In the genomic region with DNA sequence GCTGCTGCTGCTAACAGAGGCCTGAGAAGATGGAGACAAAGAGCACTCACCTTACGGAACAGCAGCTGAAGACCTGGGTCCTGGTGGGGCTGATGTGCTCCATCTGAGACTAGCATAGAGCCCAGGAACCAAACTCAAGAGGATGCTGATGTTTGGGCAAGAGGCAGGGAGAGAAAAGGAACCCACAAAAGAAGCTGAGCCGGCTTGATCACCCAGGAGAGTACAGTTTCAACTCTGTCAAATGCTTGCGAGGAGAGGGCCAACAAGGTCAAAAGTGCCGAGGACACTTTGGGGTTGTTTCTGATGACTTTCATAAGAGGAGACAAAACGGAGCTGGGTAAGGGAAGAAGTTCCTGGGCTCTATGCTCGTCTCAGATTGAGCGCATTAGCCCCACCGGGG, we compare ENCODE assay signal across 21 cellular contexts. TPM values are rescaled to one million over a fixed set of nuclear protein-coding genes. Genes with fewer than 3 reads are reported as not detected.
DNase-seq lines count a peak whose midpoint lies in the region; ATAC-seq and TF ChIP-seq lines count a peak whose summit lies in the region.
"Had no signal": no experiment of that assay in that cellular context is flagged by ENCODE, and none has a peak within 500 bp of the region (broad histone marks: within the 10 kb centered on the region; RNA-seq: fewer than 3 reads in every experiment).

No MANE protein-coding gene starts in this region.

- intact Hi-C loops in Panc1 (cut with micrococcal nuclease; ENCODE audit: unreplicated experiment) (no loop called here), sigmoid colon (cut with DNase I) (no loop called here)

- peaks cover 0 to 3% of the 10 kb centered on the region in 2 donors for H3K4me1 Mint-ChIP-seq in natural killer cell treated with Interleukin-12 subunit alpha and Interleukin-12 subunit beta and Interleukin-15 and Interleukin-18, amount 100 ng/mL, for 72 hours (ENCODE audit: low read depth in 2 of 2)
- H3K4me1 Mint-ChIP-seq: activated B cell treated with CpG ODN at 0.5 μM for 24 hours; CD14-positive monocyte; stimulated activated memory B cell treated with anti-CD40 and anti-IgM and Interleukin-4, amounts not matched to agents 10 μg/mL and 1 μg/mL and 100 μg/mL, for 72 hours had no signal

- no peak overlapping the region for H3K4me3 Mint-ChIP-seq in natural killer cell treated with Interleukin-12 subunit alpha and Interleukin-12 subunit beta and Interleukin-15 and Interleukin-18, amount 100 ng/mL, for 72 hours
- H3K4me3 Mint-ChIP-seq: activated B cell treated with CpG ODN at 0.5 μM for 24 hours; activated CD8-positive, alpha-beta T cell treated with anti-CD3 and anti-CD28 coated beads for 36 hours; activated T-cell treated with anti-CD3 and anti-CD28 coated beads, Interleukin-2, amount 50 U/mL, for 24 hours; CD14-positive monocyte; stimulated activated memory B cell treated with anti-CD40 and anti-IgM and Interleukin-4, amounts not matched to agents 10 μg/mL and 1 μg/mL and 100 μg/mL, for 72 hours; T-helper 2 cell treated with Interferon-gamma antibody and Interleukin-4, amounts not matched to agents 5 μg/mL and 100 μg/mL, for 36 hours had no signal

- H3K4me1 ChIP-seq in Panc1 (ENCODE audit: control insufficient read depth, insufficient read depth, low read length) (peaks cover 18% of the 10 kb centered on the region), fibroblast of lung (ENCODE audit: control insufficient read depth, extremely low read depth, insufficient read depth, low read length) (peaks cover 8% of the 10 kb centered on the region), sigmoid colon (peaks cover 0 to 93% (median 91%) of the 10 kb centered on the region in 4 donors)
- H3K4me1 ChIP-seq: upper lobe of right lung had no signal

- H4K20me1 ChIP-seq in fibroblast of lung (ENCODE audit: control insufficient read depth, extremely low read depth, insufficient read depth, low read length): no peaks in the 10 kb centered on the region

- POLR2A ChIA-PET in Panc1 (lab: Charles Lee): interaction anchor here (0.5 kb wide), 1 partner anchor 1592 kb away, joined by 3 read pairs; no protein-coding TSS in a partner anchor

- H3K27ac Mint-ChIP-seq in natural killer cell treated with Interleukin-12 subunit alpha and Interleukin-12 subunit beta and Interleukin-15 and Interleukin-18, amount 100 ng/mL, for 72 hours: no peak overlapping the region
- H3K27ac Mint-ChIP-seq: activated B cell treated with CpG ODN at 0.5 μM for 24 hours; activated CD8-positive, alpha-beta T cell treated with anti-CD3 and anti-CD28 coated beads for 36 hours; activated T-cell treated with anti-CD3 and anti-CD28 coated beads, Interleukin-2, amount 50 U/mL, for 24 hours; CD14-positive monocyte; stimulated activated memory B cell treated with anti-CD40 and anti-IgM and Interleukin-4, amounts not matched to agents 10 μg/mL and 1 μg/mL and 100 μg/mL, for 72 hours; T-helper 2 cell treated with Interferon-gamma antibody and Interleukin-4, amounts not matched to agents 5 μg/mL and 100 μg/mL, for 36 hours had no signal

- H3K27me3 Mint-ChIP-seq in natural killer cell treated with Interleukin-12 subunit alpha and Interleukin-12 subunit beta and Interleukin-15 and Interleukin-18, amount 100 ng/mL, for 72 hours: peaks cover 0 to 3% of the 10 kb centered on the region in 2 donors
- H3K27me3 Mint-ChIP-seq: activated CD8-positive, alpha-beta T cell treated with anti-CD3 and anti-CD28 coated beads for 36 hours; stimulated activated memory B cell treated with anti-CD40 and anti-IgM and Interleukin-4, amounts not matched to agents 10 μg/mL and 1 μg/mL and 100 μg/mL, for 72 hours had no signal

- H3K79me2 ChIP-seq in fibroblast of lung (ENCODE audit: control insufficient read depth, insufficient read depth, low read length): no peaks in the 10 kb centered on the region

- no peaks in the 10 kb centered on the region for H3K9me3 Mint-ChIP-seq in natural killer cell treated with Interleukin-12 subunit alpha and Interleukin-12 subunit beta and Interleukin-15 and Interleukin-18, amount 100 ng/mL, for 72 hours
- H3K9me3 Mint-ChIP-seq: activated B cell treated with CpG ODN at 0.5 μM for 24 hours; activated CD8-positive, alpha-beta T cell treated with anti-CD3 and anti-CD28 coated beads for 36 hours; activated T-cell treated with anti-CD3 and anti-CD28 coated beads, Interleukin-2, amount 50 U/mL, for 24 hours; CD14-positive monocyte; stimulated activated memory B cell treated with anti-CD40 and anti-IgM and Interleukin-4, amounts not matched to agents 10 μg/mL and 1 μg/mL and 100 μg/mL, for 72 hours; T-helper 2 cell treated with Interferon-gamma antibody and Interleukin-4, amounts not matched to agents 5 μg/mL and 100 μg/mL, for 36 hours had no signal

- no peak for TF ChIP-seq EP300 in sigmoid colon (IDR thresholded peaks at IDR 0.05)

- CTCF ChIA-PET in Panc1 (lab: Charles Lee): no interaction called here

- no peak for TF ChIP-seq POLR2A in sigmoid colon (IDR thresholded peaks at IDR 0.05)

- H3K9ac ChIP-seq in fibroblast of lung (ENCODE audit: insufficient read depth, low read length): no peak overlapping the region

- H3K27ac ChIP-seq in 22Rv1 (peak overlapping the region; percentile 74), Panc1 (ENCODE audit: low read length) (peak overlapping the region; percentile 86), fibroblast of lung (ENCODE audit: insufficient read depth, low read length) (peak overlapping the region; percentile 86), sigmoid colon (peak overlapping the region; percentile 86 to 99 (median 94))
- H3K27ac ChIP-seq: SK-N-MC, upper lobe of right lung had no signal

- in situ Hi-C loops in Panc1 (cut with HindIII; ENCODE audit: low pct_unique_long_range_greater_than_20kb, low sequenced_read_pairs): no loop called here

- H3K27me3 ChIP-seq in Panc1 (ENCODE audit: control insufficient read depth, insufficient read depth, low read length) (no peaks in the 10 kb centered on the region), fibroblast of lung (ENCODE audit: control insufficient read depth, insufficient read depth, low read length) (no peaks in the 10 kb centered on the region), sigmoid colon (no peaks in the 10 kb centered on the region)
- H3K27me3 ChIP-seq: MG63, upper lobe of right lung had no signal

- TF ChIP-seq CTCF in 22Rv1 (IDR thresholded peaks at IDR 0.05) (no peak), Panc1 (IDR thresholded peaks at IDR 0.05) (no peak), fibroblast of lung (conservative IDR thresholded peaks at IDR 0.05 in 1 of 2, IDR thresholded peaks at IDR 0.05 in 1 of 2; ENCODE audit: low read depth in 1 of 2, low read length in 2 of 2) (no peak), sigmoid colon (IDR thresholded peaks at IDR 0.05) (no peak)

- H3K36me3 Mint-ChIP-seq in natural killer cell treated with Interleukin-12 subunit alpha and Interleukin-12 subunit beta and Interleukin-15 and Interleukin-18, amount 100 ng/mL, for 72 hours: no peaks in the 10 kb centered on the region
- H3K36me3 Mint-ChIP-seq: CD14-positive monocyte had no signal

- DNase-seq in Panc1 (ENCODE audit: low read depth, low spot score): no peak
- no peak for DNase-seq in fibroblast of lung (ENCODE audit: low read depth in 2 of 2)
- DNase-seq in sigmoid colon: no peak
- no peak for DNase-seq in natural killer cell treated with Interleukin-12 subunit alpha and Interleukin-12 subunit beta and Interleukin-15 and Interleukin-18, amount 100 ng/mL, for 72 hours (ENCODE audit: low spot score)
- no peak for DNase-seq in left lobe of liver (ENCODE audit: low spot score)
- DNase-seq in stimulated activated naive CD4-positive, alpha-beta T cell (lab: John Stamatoyannopoulos, UW): no peak
- DNase-seq: activated B cell treated with CpG ODN at 0.5 μM for 24 hours; activated CD8-positive, alpha-beta T cell treated with anti-CD3 and anti-CD28 coated beads for 36 hours; activated naive CD4-positive, alpha-beta T cell treated with Interleukin-2 at 50 U/mL for 16 hours; activated T-cell treated with anti-CD3 and anti-CD28 coated beads, Interleukin-2, amount 50 U/mL, for 24 hours; DMS 273 treated with DMSO at 0.1 percent for 48 hours; GDM1; NCI-H774; upper lobe of right lung had no signal

- WGBS in sigmoid colon, 2 donors: 89 to 97% methylated on average over 8 of the region's 8 CpGs

- no peak overlapping the region for H3K4me2 ChIP-seq in fibroblast of lung (ENCODE audit: extremely low read depth, insufficient read depth, low read length)

- H3K4me3 ChIP-seq in Panc1 (ENCODE audit: low read depth in 2 of 2, low read length in 2 of 2): no peak overlapping the region
- H3K4me3 ChIP-seq in fibroblast of lung (replicated peaks in 1 of 4; ENCODE audit: control extremely low read depth in 1 of 4, insufficient read depth in 1 of 4, low read depth in 3 of 4, low read length in 4 of 4): no peak overlapping the region
- no peak overlapping the region for H3K4me3 ChIP-seq in sigmoid colon
- H3K4me3 ChIP-seq: MG63, SK-N-MC, upper lobe of right lung had no signal

- H3K9me3 ChIP-seq in Panc1 (ENCODE audit: control insufficient read depth, insufficient read depth, low read depth, low read length): no peaks in the 10 kb centered on the region
- H3K9me3 ChIP-seq in fibroblast of lung (ENCODE audit: control insufficient read depth, insufficient read depth, low read depth, low read length): no peaks in the 10 kb centered on the region
- H3K9me3 ChIP-seq in sigmoid colon: no peaks in the 10 kb centered on the region
- H3K9me3 ChIP-seq: MG63, upper lobe of right lung had no signal

- ATAC-seq in Panc1 (no peak), GM18861 (IDR thresholded peaks at IDR 0.05; ENCODE audit: unreplicated experiment) (no peak), left lobe of liver (no peak)
- no peak for ATAC-seq in natural killer cell treated with Interleukin-12 subunit alpha and Interleukin-12 subunit beta and Interleukin-15 and Interleukin-18, amount 100 ng/mL, for 72 hours
- ATAC-seq: activated CD8-positive, alpha-beta T cell treated with anti-CD3 and anti-CD28 coated beads for 36 hours; stimulated activated memory B cell treated with anti-CD40 and anti-IgM and Interleukin-4, amounts not matched to agents 10 μg/mL and 1 μg/mL and 100 μg/mL, for 72 hours had no signal

- no TSS peak for BruUV-seq in Panc1 (replicated peaks; lab: Mats Ljungman, UMichigan)

- no peak overlapping the region for H2AFZ ChIP-seq in fibroblast of lung (ENCODE audit: low read length)

- H3K36me3 ChIP-seq in Panc1 (ENCODE audit: control insufficient read depth, insufficient read depth, low read length) (no peaks in the 10 kb centered on the region), fibroblast of lung (ENCODE audit: control insufficient read depth, insufficient read depth, low read length) (no peaks in the 10 kb centered on the region), sigmoid colon (no peaks in the 10 kb centered on the region)
- H3K36me3 ChIP-seq: MG63, upper lobe of right lung had no signal

RNA-seq across cellular contexts. Expression of a gene that starts 17.3 kb away (rescaled TPM):
- total RNA-seq in Panc1 (2021; ENCODE audit: unreplicated experiment) (24.9 TPM), fibroblast of lung (10.0 and 10.4 TPM in 2 replicates), sigmoid colon (100 to 1,000 TPM; 179 to 346 (median 240) TPM), left lobe of liver (9.3 TPM)
- 5.7 TPM for polyA plus RNA-seq in Panc1 (2012; ENCODE audit: insufficient read length)
- polyA plus RNA-seq in fibroblast of lung (4.1 and 4.7 TPM in 2 replicates), sigmoid colon (1 to 10 TPM in 2 of 3 donors, under 1 TPM in 1; 0.23 to 6.8 (median 1.8) TPM)
- polyA plus RNA-seq in fibroblast of lung (2012): 3.4 and 4.1 TPM in 2 replicates
- 8.3 TPM in 2 replicates for polyA minus RNA-seq in fibroblast of lung (ENCODE audit: low replicate concordance)
- 10 to 100 TPM in 1 of 2 donors, 1 to 10 TPM in 1; 3.9 to 15.5 TPM for total RNA-seq in natural killer cell treated with Interleukin-12 subunit alpha and Interleukin-12 subunit beta and Interleukin-15 and Interleukin-18, amount 100 ng/mL, for 72 hours
